In genomic region chr4:144019277-144019676, GRCh38 we compare ENCODE assay signal across 6 cellular contexts. TPM values are rescaled to one million over a fixed set of nuclear protein-coding genes. Genes with fewer than 3 reads are reported as not detected.
"Had no signal": no experiment of that assay in that cellular context is flagged by ENCODE, and none has a peak within 500 bp of the region (broad histone marks: within the 10 kb centered on the region; RNA-seq: fewer than 3 reads in every experiment).

GYPB (minus strand) TSS chr4:144019380; CDS start chr4:144019287, 93 bp downstream.

RNA-seq across cellular contexts. Expression of gene GYPB, which starts in this region (rescaled TPM):
- total RNA-seq: M059J, OCI-LY7, PC-3, Peyer's patch, Right ventricle myocardium superior, SJSA1 had no signal
